ENCODE assay signal across 8 cellular contexts in the genomic region with DNA sequence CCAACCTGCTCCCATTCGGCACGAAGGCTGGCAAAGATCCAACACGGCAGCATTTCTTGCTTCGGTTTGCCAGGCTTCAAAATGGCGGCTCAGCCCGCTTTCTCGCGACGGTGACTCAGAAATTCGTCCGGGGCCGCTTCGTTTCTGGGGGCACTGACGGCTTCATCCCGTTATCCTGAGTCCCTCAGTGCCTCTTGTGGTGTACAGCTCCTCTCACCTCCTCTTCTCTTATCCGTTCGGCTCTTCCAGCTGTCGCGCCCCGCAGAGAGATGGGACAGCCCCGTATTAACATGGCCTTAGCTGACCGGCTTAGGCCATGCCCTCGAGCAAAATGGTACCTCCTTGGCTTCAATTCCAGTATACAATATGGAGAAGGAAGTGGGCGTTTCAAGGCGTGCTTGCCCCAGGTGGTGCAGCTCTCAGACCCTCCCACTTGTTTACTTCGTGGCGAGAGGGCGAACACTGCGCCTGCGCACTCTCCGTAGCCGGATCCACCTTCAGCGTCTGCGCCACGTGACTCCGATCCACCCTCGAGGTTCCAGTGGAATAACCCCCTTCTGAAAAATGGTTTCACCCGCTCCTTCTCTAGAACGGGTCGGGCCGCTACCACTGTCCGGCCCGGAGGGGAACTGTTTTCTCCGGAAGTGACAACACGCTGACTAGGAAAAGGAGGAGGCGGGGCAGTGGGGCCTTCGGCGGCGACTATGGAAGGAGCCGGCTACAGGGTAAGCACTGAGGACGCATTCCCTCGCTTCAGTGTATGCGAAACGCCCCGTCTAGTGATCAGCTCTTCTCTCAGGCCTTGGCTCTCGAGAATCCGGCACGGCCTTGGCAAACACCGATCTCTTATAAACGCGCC. TPM values are rescaled to one million over a fixed set of nuclear protein-coding genes. Genes with fewer than 3 reads are reported as not detected.
A peak's percentile ranks its signal among the peaks of the same experiment; 100 is the strongest.
DNase-seq lines count a peak whose midpoint lies in the region; ATAC-seq and TF ChIP-seq lines count a peak whose summit lies in the region.

Gene AKT1S1, minus strand, starts transcription at position 336 of the 859 bp plus-strand sequence. CDS start 4,060 bp downstream, outside the sequence.
Gene TBC1D17, plus strand, starts transcription at position 683 of the 859 bp plus-strand sequence. Its CDS starts 22 bp downstream, at position 705.

- DNase-seq in NCI-H187 treated with DMSO at 0.1 percent for 48 hours (lab: John Stamatoyannopoulos, UW): peak; percentile 99
- DNase-seq in anterior cingulate cortex (lab: John Stamatoyannopoulos, UW): peak; percentile 97 to 100 (median 99)
- peak; percentile 99 for DNase-seq in left ventricle myocardium superior
- peak; percentile 100 for DNase-seq in prostate gland (ENCODE audit: low spot score)

- no peaks in the 10 kb centered on the region for H3K27me3 ChIP-seq in prostate gland (replicated peaks; ENCODE audit: insufficient read depth)

- ATAC-seq in GM18502 (IDR thresholded peaks at IDR 0.05; ENCODE audit: poor library complexity, unreplicated experiment): peak; percentile 54
- peak; percentile 56 for ATAC-seq in HG02943 (IDR thresholded peaks at IDR 0.05; ENCODE audit: low read depth, unreplicated experiment)
- peak; percentile 78 for ATAC-seq in left ventricle myocardium superior

- 0% methylated on average over 48 of the region's 61 CpGs for WGBS in prostate gland
- under 1% methylated on average over 61 of the region's 61 CpGs for WGBS in urinary bladder

- intact Hi-C loops in T-helper 2 cell treated with Interferon-gamma antibody and Interleukin-4, amounts not matched to agents 100 ng/mL and 5 ng/mL, for 36 hours (cut with micrococcal nuclease): loop anchor here (1.0 to 5.0 kb wide), 9 partner anchors 8 to 380 kb away; partner anchors contain the start of genes ATF5, FUZ, NUP62 and PRR12
- intact Hi-C loops in left ventricle myocardium superior (cut with micrococcal nuclease) (no loop called here), prostate gland (cut with DNase I) (no loop called here)

- peak in 1 of 4 experiments; percentile 21 for TF ChIP-seq CTCF in prostate gland (IDR thresholded peaks at IDR 0.05)

- H3K36me3 ChIP-seq in prostate gland (peaks cover 7 to 19% of the 10 kb centered on the region in 2 donors), urinary bladder (ENCODE audit: insufficient read depth) (peaks cover 7% of the 10 kb centered on the region)

- H3K4me3 ChIP-seq in prostate gland: peak within 1 kb of the TSS; percentile 94 to 98
- H3K4me3 ChIP-seq in urinary bladder (ENCODE audit: low read depth, low read length): peak within 1 kb of the TSS; percentile 59

- H3K27ac ChIP-seq in prostate gland (peak within 1 kb of the TSS; percentile 99), urinary bladder (ENCODE audit: low read depth) (peak within 1 kb of the TSS; percentile 94)

- no peaks in the 10 kb centered on the region for H3K9me3 ChIP-seq in prostate gland

- peak; percentile 86 for TF ChIP-seq POLR2A in prostate gland (IDR thresholded peaks at IDR 0.05)

- H3K4me1 ChIP-seq in prostate gland (replicated peaks) (peaks cover 12% of the 10 kb centered on the region), urinary bladder (ENCODE audit: insufficient read depth) (no peaks in the 10 kb centered on the region)

RNA-seq across cellular contexts. Expression of gene AKT1S1, which starts in this region (rescaled TPM):
- total RNA-seq in T-helper 2 cell treated with Interferon-gamma antibody and Interleukin-4, amounts not matched to agents 100 ng/mL and 5 ng/mL, for 36 hours: 15.8 and 18.4 TPM in 2 replicates
- 41.2 TPM for total RNA-seq in left ventricle myocardium superior
- 10 to 100 TPM; 27.6 to 30.2 TPM for total RNA-seq in prostate gland
- total RNA-seq in urinary bladder: 4.7 TPM
- polyA plus RNA-seq in urinary bladder: 55.0 TPM

RNA-seq across cellular contexts. Expression of gene TBC1D17, which starts in this region (rescaled TPM):
- total RNA-seq in T-helper 2 cell treated with Interferon-gamma antibody and Interleukin-4, amounts not matched to agents 100 ng/mL and 5 ng/mL, for 36 hours: 22.9 and 26.6 TPM in 2 replicates
- total RNA-seq in left ventricle myocardium superior (47.7 TPM), prostate gland (10 to 100 TPM; 33.0 to 51.4 TPM), urinary bladder (8.5 TPM)
- 74.6 TPM for polyA plus RNA-seq in urinary bladder

Comparison
In these comparisons a context has a peak if more than half of its experiments do, and no peak if none do; other contexts are left out.
1. Peak in every context shown above with its lines: DNase-seq, ATAC-seq, H3K4me3 ChIP-seq and H3K27ac ChIP-seq.